Comparison of ENCODE assay signal across 6 cellular contexts in the genomic region with DNA sequence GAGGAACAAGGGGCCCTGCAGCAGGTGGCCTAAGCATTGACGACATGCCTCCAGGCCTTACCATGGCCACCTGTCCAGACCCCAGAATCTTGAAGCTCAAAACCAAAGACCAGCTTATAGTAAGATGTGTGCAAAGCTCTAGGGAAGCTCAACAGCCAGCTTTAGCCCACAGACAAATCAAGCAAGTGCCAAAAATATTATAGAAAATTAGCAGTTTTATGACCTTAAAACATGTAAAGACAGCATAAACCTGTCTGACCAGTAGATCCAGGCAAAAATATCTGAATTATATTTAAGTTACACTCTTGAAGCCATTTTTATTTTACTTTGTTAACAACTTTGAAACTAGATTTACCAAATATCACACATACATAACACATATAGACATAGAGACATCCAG.
"Had no signal": no experiment of that assay in that cellular context is flagged by ENCODE, and none has a peak within 500 bp of the region (broad histone marks: within the 10 kb centered on the region; RNA-seq: fewer than 3 reads in every experiment).

No MANE protein-coding gene starts in this region.

- DNase-seq: H9, HCEC 1CT had no signal

- H2AFZ ChIP-seq: GM23338 had no signal

- ATAC-seq: GM23338, HepG2, K562 had no signal

- H3K27ac ChIP-seq: HL-60 had no signal

- H3K4me3 ChIP-seq: GM23338, K562 had no signal

- H3K4me2 ChIP-seq: GM23338 had no signal

- H3K4me3 Mint-ChIP-seq: GM23338, H9 had no signal

- H3K27ac Mint-ChIP-seq: GM23338, H9 had no signal
